Comparison of ENCODE assay signal across 27 cellular contexts in the genomic region with DNA sequence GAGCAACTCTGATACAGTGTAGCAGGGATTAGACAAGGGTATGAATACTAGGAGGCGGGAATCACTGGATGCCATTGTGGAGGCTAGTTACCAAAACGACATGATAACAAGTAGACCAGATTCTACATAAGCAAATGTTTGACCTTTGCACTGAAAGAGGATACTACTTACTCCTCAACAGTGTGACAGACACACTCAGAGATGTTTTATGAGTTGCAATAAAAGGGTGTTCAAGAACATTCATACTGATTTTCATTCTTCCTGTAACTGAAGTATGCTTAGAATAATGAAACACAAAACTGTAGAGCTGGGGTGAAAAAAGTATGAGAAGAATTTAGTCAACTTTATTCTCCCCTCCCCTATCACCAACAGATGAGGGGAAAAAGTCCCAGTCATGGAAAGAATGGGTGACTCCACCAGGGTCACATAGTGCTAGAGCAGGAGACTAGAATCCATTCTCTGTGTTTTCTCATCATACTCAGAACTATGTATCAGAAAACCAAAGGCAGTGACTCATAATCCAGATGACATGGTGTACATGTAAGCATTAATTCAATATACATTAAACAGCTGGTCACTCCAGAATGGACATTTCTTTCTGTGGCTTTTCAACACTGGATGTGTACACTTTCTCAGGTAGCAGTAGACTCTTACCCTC. TPM values are rescaled to one million over a fixed set of nuclear protein-coding genes. Genes with fewer than 3 reads are reported as not detected.
A peak's percentile ranks its signal among the peaks of the same experiment; 100 is the strongest.
DNase-seq lines count a peak whose midpoint lies in the region; ATAC-seq, FAIRE-seq and TF ChIP-seq lines count a peak whose summit lies in the region.
"Had no signal": no experiment of that assay in that cellular context is flagged by ENCODE, and none has a peak within 500 bp of the region (broad histone marks: within the 10 kb centered on the region; RNA-seq: fewer than 3 reads in every experiment).

No MANE protein-coding gene starts in this region.

- TF ChIP-seq CTCF in astrocyte (IDR thresholded peaks at IDR 0.05; ENCODE audit: insufficient read depth, low read depth, low read length), result no peak
- no peak for TF ChIP-seq CTCF in fibroblast of villous mesenchyme (IDR thresholded peaks at IDR 0.05; ENCODE audit: insufficient read depth, low read depth, low read length)

- H3K79me2 ChIP-seq in astrocyte (ENCODE audit: insufficient read depth, low read length), result no peaks in the 10 kb centered on the region

- no peak overlapping the region for H3K4me3 ChIP-seq in astrocyte (ENCODE audit: insufficient read depth, low read depth, low read length)
- H3K4me3 ChIP-seq in fibroblast of villous mesenchyme (ENCODE audit: low read depth, low read length), result no peak overlapping the region
- H3K4me3 ChIP-seq: heart left ventricle had no signal

- no peak overlapping the region for H3K4me3 Mint-ChIP-seq in astrocyte (ENCODE audit: unreplicated experiment)
- no peak overlapping the region for H3K4me3 Mint-ChIP-seq in stimulated activated effector memory CD8-positive, alpha-beta T cell treated with anti-CD3 and anti-CD28 coated beads, Interleukin-12 subunit alpha, Interleukin-12 subunit beta, amount 100 ng/mL, for 72 hours
- H3K4me3 Mint-ChIP-seq: activated CD4-positive, alpha-beta T cell treated with anti-CD3 and anti-CD28 coated beads, Interleukin-2, amount 10 ng/mL, durations not matched to agents 24 days and 14 days; activated naive CD4-positive, alpha-beta T cell treated with anti-CD3 and anti-CD28 coated beads, Interleukin-2, amount 10 ng/mL, durations not matched to agents 7 days and 5 days; naive B cell had no signal

- H3K4me1 ChIP-seq in astrocyte (ENCODE audit: insufficient read depth, low read length), result no peaks in the 10 kb centered on the region
- H3K4me1 ChIP-seq: heart left ventricle had no signal

- FAIRE-seq in astrocyte (lab: Jason Lieb, UNC), result no peak

- H2AFZ ChIP-seq in astrocyte (ENCODE audit: low read depth, low read length), result no peak overlapping the region

- no peak overlapping the region for H3K27ac ChIP-seq in astrocyte (ENCODE audit: low read depth, low read length)
- H3K27ac ChIP-seq: heart left ventricle, RWPE1 had no signal

- H3K27me3 ChIP-seq in astrocyte (ENCODE audit: insufficient read depth, low read length), result no peaks in the 10 kb centered on the region
- H3K27me3 ChIP-seq: heart left ventricle had no signal

- peak; percentile 19 to 29 for DNase-seq in NCI-H526 (lab: John Stamatoyannopoulos, UW)
- DNase-seq in NCI-H526 treated with DMSO at 0.1 percent for 48 hours (lab: John Stamatoyannopoulos, UW), result no peak
- DNase-seq in astrocyte (ENCODE audit: low read depth), result peak; percentile 19
- peak; percentile 47 for DNase-seq in fibroblast of villous mesenchyme (ENCODE audit: low read depth)
- no peak for DNase-seq in stimulated activated effector memory CD8-positive, alpha-beta T cell treated with anti-CD3 and anti-CD28 coated beads, Interleukin-12 subunit alpha, Interleukin-12 subunit beta, amount 100 ng/mL, for 72 hours (ENCODE audit: low spot score in 2 of 2)
- no peak for DNase-seq in NCI-H2227 (lab: John Stamatoyannopoulos, UW; ENCODE audit: unreplicated experiment)
- no peak for DNase-seq in stimulated activated CD4-positive, alpha-beta T cell treated with anti-CD3 and anti-CD28 coated beads, Interleukin-4, amount 100 ng/mL, for 1 hour
- DNase-seq: 8988T; activated CD4-positive, alpha-beta T cell treated with anti-CD3 and anti-CD28 coated beads, Interleukin-2, amount 10 ng/mL, durations not matched to agents 24 days and 14 days; activated naive CD4-positive, alpha-beta T cell treated with anti-CD3 and anti-CD28 coated beads, Interleukin-2, amount 10 ng/mL, durations not matched to agents 7 days and 5 days; activated T-cell treated with anti-CD3 and anti-CD28 coated beads, Interleukin-2, amount 50 U/mL, for 48 hours; AML-193; DMS79; effector CD8-positive, alpha-beta T cell; heart left ventricle; naive B cell; NCI-H1048; NCI-H1930; NCI-H2227 treated with DMSO at 0.1 percent for 48 hours; NCI-H82; occipital lobe; SK-N-SH; trophoblast cell had no signal

- no peak overlapping the region for H3K27ac Mint-ChIP-seq in astrocyte (ENCODE audit: unreplicated experiment)
- H3K27ac Mint-ChIP-seq in stimulated activated effector memory CD8-positive, alpha-beta T cell treated with anti-CD3 and anti-CD28 coated beads, Interleukin-12 subunit alpha, Interleukin-12 subunit beta, amount 100 ng/mL, for 72 hours, result no peak overlapping the region
- H3K27ac Mint-ChIP-seq: activated CD4-positive, alpha-beta T cell treated with anti-CD3 and anti-CD28 coated beads, Interleukin-2, amount 10 ng/mL, durations not matched to agents 24 days and 14 days; activated naive CD4-positive, alpha-beta T cell treated with anti-CD3 and anti-CD28 coated beads, Interleukin-2, amount 10 ng/mL, durations not matched to agents 7 days and 5 days; naive B cell had no signal

- H3K36me3 ChIP-seq in astrocyte (ENCODE audit: insufficient read depth, low read length), result no peaks in the 10 kb centered on the region
- H3K36me3 ChIP-seq: heart left ventricle had no signal

- ATAC-seq in stimulated activated effector memory CD8-positive, alpha-beta T cell treated with anti-CD3 and anti-CD28 coated beads, Interleukin-12 subunit alpha, Interleukin-12 subunit beta, amount 100 ng/mL, for 72 hours, result peak; percentile 69
- ATAC-seq in GM21723 (IDR thresholded peaks at IDR 0.05; ENCODE audit: unreplicated experiment), result no peak
- ATAC-seq: heart left ventricle, left lobe of liver had no signal

- H3K9me3 Mint-ChIP-seq in astrocyte (ENCODE audit: unreplicated experiment), result no peaks in the 10 kb centered on the region
- H3K9me3 Mint-ChIP-seq in stimulated activated effector memory CD8-positive, alpha-beta T cell treated with anti-CD3 and anti-CD28 coated beads, Interleukin-12 subunit alpha, Interleukin-12 subunit beta, amount 100 ng/mL, for 72 hours, result no peaks in the 10 kb centered on the region
- H3K9me3 Mint-ChIP-seq: activated CD4-positive, alpha-beta T cell treated with anti-CD3 and anti-CD28 coated beads, Interleukin-2, amount 10 ng/mL, durations not matched to agents 24 days and 14 days; activated naive CD4-positive, alpha-beta T cell treated with anti-CD3 and anti-CD28 coated beads, Interleukin-2, amount 10 ng/mL, durations not matched to agents 7 days and 5 days had no signal

- no peaks in the 10 kb centered on the region for H3K9me3 ChIP-seq in astrocyte (ENCODE audit: insufficient read depth, low read depth, low read length)
- H3K9me3 ChIP-seq: heart left ventricle, SK-N-SH had no signal

- H3K4me2 ChIP-seq in astrocyte (ENCODE audit: low read length), result no peak overlapping the region
- H3K4me2 ChIP-seq: SK-N-SH had no signal

- peaks cover 5% of the 10 kb centered on the region for H3K4me1 Mint-ChIP-seq in astrocyte (ENCODE audit: low read depth, unreplicated experiment)
- H3K4me1 Mint-ChIP-seq in stimulated activated effector memory CD8-positive, alpha-beta T cell treated with anti-CD3 and anti-CD28 coated beads, Interleukin-12 subunit alpha, Interleukin-12 subunit beta, amount 100 ng/mL, for 72 hours, result no peaks in the 10 kb centered on the region
- H3K4me1 Mint-ChIP-seq: activated CD4-positive, alpha-beta T cell treated with anti-CD3 and anti-CD28 coated beads, Interleukin-2, amount 10 ng/mL, durations not matched to agents 24 days and 14 days; activated naive CD4-positive, alpha-beta T cell treated with anti-CD3 and anti-CD28 coated beads, Interleukin-2, amount 10 ng/mL, durations not matched to agents 7 days and 5 days; naive B cell had no signal

- no peaks in the 10 kb centered on the region for H3K36me3 Mint-ChIP-seq in astrocyte (ENCODE audit: low read depth, unreplicated experiment)
- no peaks in the 10 kb centered on the region for H3K36me3 Mint-ChIP-seq in stimulated activated effector memory CD8-positive, alpha-beta T cell treated with anti-CD3 and anti-CD28 coated beads, Interleukin-12 subunit alpha, Interleukin-12 subunit beta, amount 100 ng/mL, for 72 hours
- H3K36me3 Mint-ChIP-seq: activated naive CD4-positive, alpha-beta T cell treated with anti-CD3 and anti-CD28 coated beads, Interleukin-2, amount 10 ng/mL, durations not matched to agents 7 days and 5 days; naive B cell had no signal

- H3K27me3 Mint-ChIP-seq in astrocyte (ENCODE audit: low read depth, unreplicated experiment), result no peaks in the 10 kb centered on the region
- H3K27me3 Mint-ChIP-seq: activated naive CD4-positive, alpha-beta T cell treated with anti-CD3 and anti-CD28 coated beads, Interleukin-2, amount 10 ng/mL, durations not matched to agents 7 days and 5 days had no signal

- H3K9ac ChIP-seq in astrocyte (ENCODE audit: low read length), result no peak overlapping the region
- H3K9ac ChIP-seq: SK-N-SH had no signal

- no peaks in the 10 kb centered on the region for H4K20me1 ChIP-seq in astrocyte (ENCODE audit: insufficient read depth, low read length)

RNA-seq across cellular contexts. Expression of a gene that starts 32.8 kb away (rescaled TPM):
- total RNA-seq in astrocyte (0.11 and 0.19 TPM in 2 replicates), fibroblast of villous mesenchyme (4.2 and 7.3 TPM in 2 replicates)
- total RNA-seq: activated CD4-positive, alpha-beta T cell treated with anti-CD3 and anti-CD28 coated beads, Interleukin-2, amount 10 ng/mL, durations not matched to agents 24 days and 14 days; T-helper 2 cell treated with Interferon-gamma antibody and Interleukin-4, amounts not matched to agents 100 ng/mL and 5 ng/mL, for 36 hours had no signal

Comparison
In these comparisons a context has a peak if more than half of its experiments do, and no peak if none do; other contexts are left out.
1. DNase-seq: peak in NCI-H526 (2 of 2), astrocyte (single experiment) and fibroblast of villous mesenchyme (single experiment); none in NCI-H526 treated with DMSO at 0.1 percent for 48 hours (single experiment), stimulated activated effector memory CD8-positive, alpha-beta T cell treated with anti-CD3 and anti-CD28 coated beads, Interleukin-12 subunit alpha, Interleukin-12 subunit beta, amount 100 ng/mL, for 72 hours (0 of 2), NCI-H2227 (single experiment) and stimulated activated CD4-positive, alpha-beta T cell treated with anti-CD3 and anti-CD28 coated beads, Interleukin-4, amount 100 ng/mL, for 1 hour (single experiment).